11 cellular contexts compared by ENCODE assay signal in genomic region chr5:12965804-12966203, GRCh38.
"Had no signal": no experiment of that assay in that cellular context is flagged by ENCODE, and none has a peak within 500 bp of the region (broad histone marks: within the 10 kb centered on the region; RNA-seq: fewer than 3 reads in every experiment).

No MANE protein-coding gene starts in this region.

- H3K36me3 ChIP-seq: HAP-1 had no signal

- ATAC-seq: GM23338, HCT116 had no signal

- H3K27ac Mint-ChIP-seq: GM23338, H9, HFFc6 had no signal

- H3K9ac ChIP-seq: GM23248 had no signal

- H3K27ac ChIP-seq: GM23248 had no signal

- H3K9me3 ChIP-seq: HAP-1 had no signal

- FAIRE-seq: H1, H54 had no signal

- H3K4me2 ChIP-seq: GM23338 had no signal

- H3K4me1 Mint-ChIP-seq: GM23338, H9 had no signal

- H3K4me3 ChIP-seq: GM23248, GM23338, HAP-1 had no signal

- H3K4me1 ChIP-seq: HAP-1 had no signal

- H3K9me3 Mint-ChIP-seq: GM23338, H9 had no signal

- DNase-seq: GM23248, GOT3, H7, H9, HCEC 1CT, HFFc6 had no signal

- H2AFZ ChIP-seq: GM23248, GM23338 had no signal

- H3K4me3 Mint-ChIP-seq: GM23338, H9, HFFc6 had no signal
